ENCODE assay signal across 36 cellular contexts in genomic region chr1:91346824-91347223, GRCh38. TPM values are rescaled to one million over a fixed set of nuclear protein-coding genes. Genes with fewer than 3 reads are reported as not detected.
"Had no signal": no experiment of that assay in that cellular context is flagged by ENCODE, and none has a peak within 500 bp of the region (broad histone marks: within the 10 kb centered on the region; RNA-seq: fewer than 3 reads in every experiment).

No MANE protein-coding gene starts in this region.

- H3K9me3 ChIP-seq: adrenal gland, ascending aorta, body of pancreas, breast epithelium had no signal

- DNase-seq: activated effector memory CD4-positive, alpha-beta T cell treated with anti-CD3 and anti-CD28 coated beads, Interleukin-2, amount 50 U/mL, for 16 hours; activated effector memory CD4-positive, alpha-beta T cell treated with Interleukin-2 at 50 U/mL for 16 hours; activated gamma-delta T cell; activated gamma-delta T cell treated with Interleukin-2 at 50 U/mL for 16 hours; activated naive CD4-positive, alpha-beta T cell; activated naive CD4-positive, alpha-beta T cell treated with anti-CD3 and anti-CD28 coated beads for 36 hours; activated naive CD4-positive, alpha-beta T cell treated with anti-CD3 and anti-CD28 coated beads, Interleukin-2, amount 10 ng/mL, durations not matched to agents 7 days and 5 days; activated naive CD4-positive, alpha-beta T cell treated with anti-CD3 and anti-CD28 coated beads, Interleukin-2, amount 50 U/mL, for 16 hours; activated naive CD4-positive, alpha-beta T cell treated with Interleukin-2 at 50 U/mL for 16 hours; activated naive CD8-positive, alpha-beta T cell treated with anti-CD3 and anti-CD28 coated beads for 36 hours; activated naive CD8-positive, alpha-beta T cell treated with anti-CD3 and anti-CD28 coated beads, Interleukin-2, amount 10 ng/mL, durations not matched to agents 7 days and 5 days; activated naive CD8-positive, alpha-beta T cell treated with anti-CD3 and anti-CD28 coated beads, Interleukin-2, amount 50 U/mL, for 24 hours; activated T-cell treated with anti-CD3 and anti-CD28 coated beads, Interleukin-2, amount 50 U/mL, for 1 hour; activated T-cell treated with anti-CD3 and anti-CD28 coated beads, Interleukin-2, amount 50 U/mL, for 24 hours; activated T-cell treated with anti-CD3 and anti-CD28 coated beads, Interleukin-2, amount 50 U/mL, for 4 hours; activated T-cell treated with anti-CD3 and anti-CD28 coated beads, Interleukin-2, amount 50 U/mL, for 48 hours; activated T-cell treated with anti-CD3 and anti-CD28 coated beads, Interleukin-2, amount 50 U/mL, for 72 hours; adrenal gland; amniotic stem cell; amygdala; anterior cingulate cortex; aorta; body of pancreas; brain microvascular endothelial cell; caudate nucleus; central memory CD4-positive, alpha-beta T cell; cerebellar nuclear complex had no signal

- H3K27ac ChIP-seq: adrenal gland, ascending aorta, body of pancreas, brain microvascular endothelial cell, breast epithelium, cardiac muscle cell had no signal

- ATAC-seq: activated naive CD4-positive, alpha-beta T cell treated with anti-CD3 and anti-CD28 coated beads, Interleukin-2, amount 50 U/mL, for 72 hours; activated naive CD8-positive, alpha-beta T cell treated with anti-CD3 and anti-CD28 coated beads, Interleukin-2, amount 50 U/mL, for 24 hours; activated T-cell treated with anti-CD3 and anti-CD28 coated beads, Interleukin-2, amount 50 U/mL, for 4 hours; activated T-cell treated with anti-CD3 and anti-CD28 coated beads, Interleukin-2, amount 50 U/mL, for 72 hours; activated T-helper 17 cell treated with anti-CD3 and anti-CD28 coated beads, Interleukin-2, amount 50 U/mL, for 72 hours; body of pancreas had no signal

- H3K4me3 ChIP-seq: adrenal gland, ascending aorta, body of pancreas, breast epithelium, cardiac muscle cell had no signal

- FAIRE-seq: astrocyte, bronchial epithelial cell had no signal

- H3K27me3 ChIP-seq: adrenal gland, ascending aorta, body of pancreas, brain microvascular endothelial cell, breast epithelium, cardiac muscle cell had no signal

- H3K4me1 ChIP-seq: adrenal gland, ascending aorta, body of pancreas, breast epithelium had no signal

- H3K36me3 ChIP-seq: adrenal gland, ascending aorta, brain microvascular endothelial cell, breast epithelium, cardiac muscle cell had no signal

RNA-seq across cellular contexts. Expression of gene HFM1, which starts 57.8 kb away (rescaled TPM):
- total RNA-seq: activated naive CD4-positive, alpha-beta T cell treated with anti-CD3 and anti-CD28 coated beads for 36 hours; activated naive CD4-positive, alpha-beta T cell treated with anti-CD3 and anti-CD28 coated beads, Interleukin-2, amount 50 U/mL, for 72 hours; activated naive CD8-positive, alpha-beta T cell treated with anti-CD3 and anti-CD28 coated beads, Interleukin-2, amount 10 ng/mL, durations not matched to agents 7 days and 5 days; activated T-cell treated with anti-CD3 and anti-CD28 coated beads, Interleukin-2, amount 50 U/mL, for 72 hours; activated T-helper 1 cell treated with anti-CD3 and anti-CD28 coated beads, Interleukin-12 subunit alpha, Interleukin-12 subunit beta, Interleukin-2, Interleukin-4 antibody, amounts not matched to agents 30 ng/mL and 10 ng/mL and 1 ng/mL, durations not matched to agents 14 hours and 24 hours and 36 hours; activated T-helper 17 cell treated with anti-CD3 and anti-CD28 coated beads, Interleukin-2, amount 50 U/mL, for 72 hours; activated T-helper 2 cell treated with anti-CD3 and anti-CD28 coated beads, Interferon-gamma antibody, Interleukin-2, Interleukin-4, amounts not matched to agents 10 μg/mL and 5 μg/mL and 100 μg/mL, durations not matched to agents 14 hours and 24 hours and 36 hours; bronchial epithelial cell had no signal
- polyA plus RNA-seq: aorta had no signal
